In genomic region chr4:113584407-113585150, GRCh38 we compare ENCODE assay signal across 10 cellular contexts.
DNase-seq lines count a peak whose midpoint lies in the region; ATAC-seq, FAIRE-seq and TF ChIP-seq lines count a peak whose summit lies in the region.
"Had no signal": no experiment of that assay in that cellular context is flagged by ENCODE, and none has a peak within 500 bp of the region (broad histone marks: within the 10 kb centered on the region; RNA-seq: fewer than 3 reads in every experiment).

No MANE protein-coding gene starts in this region.

- CTCF ChIA-PET in activated naive CD4-positive, alpha-beta T cell treated with anti-CD3 and anti-CD28 coated beads, Interleukin-2, amount 10 ng/mL, durations not matched to agents 7 days and 5 days (lab: Charles Lee) = interaction anchor here (1.3 kb wide), 1 partner anchor 9 kb away, joined by 4 read pairs; no protein-coding TSS in a partner anchor

- H3K4me3 Mint-ChIP-seq in activated naive CD4-positive, alpha-beta T cell treated with anti-CD3 and anti-CD28 coated beads, Interleukin-2, amount 10 ng/mL, durations not matched to agents 7 days and 5 days = no peak overlapping the region
- H3K4me3 Mint-ChIP-seq: activated T-helper 17 cell treated with anti-CD3 and anti-CD28 coated beads, Interleukin-2, amount 50 U/mL, for 72 hours had no signal

- peaks cover 27% of the 10 kb centered on the region for H3F3A ChIP-seq in GM23248 (ENCODE audit: insufficient read depth)

- H3K79me2 ChIP-seq in GM23248 (ENCODE audit: insufficient read depth) = peaks cover 85% of the 10 kb centered on the region

- no peak overlapping the region for H3K9ac ChIP-seq in GM23248

- H3K4me1 Mint-ChIP-seq in activated naive CD4-positive, alpha-beta T cell treated with anti-CD3 and anti-CD28 coated beads, Interleukin-2, amount 10 ng/mL, durations not matched to agents 7 days and 5 days = peaks cover 13% of the 10 kb centered on the region

- 0 out of 2 replicates have a peak, but pooled peaks cover 5% of the 10 kb centered on the region for H4K20me1 ChIP-seq in GM23248 (ENCODE audit: insufficient read depth)

- no peaks in the 10 kb centered on the region for H3K9me2 ChIP-seq in GM23248 (ENCODE audit: insufficient read depth)

- ATAC-seq in foreskin keratinocyte (peak; percentile 50), GM21381 (IDR thresholded peaks at IDR 0.05; ENCODE audit: unreplicated experiment) (no peak)
- ATAC-seq: activated T-helper 17 cell treated with anti-CD3 and anti-CD28 coated beads, Interleukin-2, amount 50 U/mL, for 72 hours; Panc1 had no signal

- H3K9me3 ChIP-seq in GM23248 (ENCODE audit: low read depth) = no peaks in the 10 kb centered on the region

- H3K4me1 ChIP-seq in GM23248 (ENCODE audit: insufficient read depth) (peaks cover 22% of the 10 kb centered on the region; the same call in 1 of the 2 replicates), foreskin keratinocyte (no peaks in the 10 kb centered on the region)

- H3K27me3 ChIP-seq in GM23248 (replicated peaks; ENCODE audit: insufficient read depth) = no peaks in the 10 kb centered on the region
- no peaks in the 10 kb centered on the region for H3K27me3 ChIP-seq in foreskin keratinocyte

- H3K9me3 Mint-ChIP-seq in activated naive CD4-positive, alpha-beta T cell treated with anti-CD3 and anti-CD28 coated beads, Interleukin-2, amount 10 ng/mL, durations not matched to agents 7 days and 5 days = no peaks in the 10 kb centered on the region
- H3K9me3 Mint-ChIP-seq: activated T-helper 17 cell treated with anti-CD3 and anti-CD28 coated beads, Interleukin-2, amount 50 U/mL, for 72 hours had no signal

- no peak overlapping the region for H2AFZ ChIP-seq in GM23248

- in situ Hi-C loops in GM23248 (cut with MboI) = no loop called here

- 48 to 53% methylated on average over 4 of the region's 4 CpGs for WGBS in GM23248 (ENCODE audit: low coverage in 1 of 2, low lambda C conversion rate in 2 of 2, missing lambda C conversion rate in 2 of 2), 2 experiments

- H3K36me3 ChIP-seq in GM23248 (ENCODE audit: low read depth) = peaks cover 5% of the 10 kb centered on the region; the same call in 1 of the 2 replicates

- H3K27ac ChIP-seq in GM23248 (0 out of 2 replicates have a peak overlapping the region, but pooled peaks have one; percentile 13), foreskin keratinocyte (no peak overlapping the region)

- H3K4me3 ChIP-seq in GM23248 = no peak overlapping the region

- H3K36me3 Mint-ChIP-seq in activated naive CD4-positive, alpha-beta T cell treated with anti-CD3 and anti-CD28 coated beads, Interleukin-2, amount 10 ng/mL, durations not matched to agents 7 days and 5 days = peaks cover 14% of the 10 kb centered on the region

- TF ChIP-seq CTCF in foreskin keratinocyte (conservative IDR thresholded peaks at IDR 0.05) = no peak

- peak; percentile 56 for FAIRE-seq in RCC 7860 (lab: Jason Lieb, UNC)

- DNase-seq in GM23248 (peak; percentile 82), RCC 7860 (ENCODE audit: low spot score) (peak; percentile 25), foreskin keratinocyte (no peak), renal cortical epithelial cell (ENCODE audit: low read depth) (peak; percentile 32), NCI-H524 treated with DMSO at 0.1 percent for 48 hours (lab: John Stamatoyannopoulos, UW) (no peak), SKM-1 treated with dmso at 0.1 percent for 144 hours (lab: John Stamatoyannopoulos, UW; ENCODE audit: unreplicated experiment) (no peak)
- no peak for DNase-seq in activated naive CD4-positive, alpha-beta T cell treated with anti-CD3 and anti-CD28 coated beads, Interleukin-2, amount 10 ng/mL, durations not matched to agents 7 days and 5 days

- no peak overlapping the region for H3K27ac Mint-ChIP-seq in activated naive CD4-positive, alpha-beta T cell treated with anti-CD3 and anti-CD28 coated beads, Interleukin-2, amount 10 ng/mL, durations not matched to agents 7 days and 5 days
- H3K27ac Mint-ChIP-seq: activated T-helper 17 cell treated with anti-CD3 and anti-CD28 coated beads, Interleukin-2, amount 50 U/mL, for 72 hours had no signal

- no peak overlapping the region for H3K4me2 ChIP-seq in GM23248 (ENCODE audit: unreplicated experiment)

- H3K27me3 Mint-ChIP-seq in activated naive CD4-positive, alpha-beta T cell treated with anti-CD3 and anti-CD28 coated beads, Interleukin-2, amount 10 ng/mL, durations not matched to agents 7 days and 5 days = no peaks in the 10 kb centered on the region
- H3K27me3 Mint-ChIP-seq: activated T-helper 17 cell treated with anti-CD3 and anti-CD28 coated beads, Interleukin-2, amount 50 U/mL, for 72 hours had no signal

Comparison
In these comparisons a context has a peak if more than half of its experiments do, and no peak if none do; other contexts are left out.
1. DNase-seq: peak in GM23248 (single experiment), RCC 7860 (single experiment) and renal cortical epithelial cell (single experiment); none in foreskin keratinocyte (0 of 2), NCI-H524 treated with DMSO at 0.1 percent for 48 hours (single experiment), activated naive CD4-positive, alpha-beta T cell treated with anti-CD3 and anti-CD28 coated beads, Interleukin-2, amount 10 ng/mL, durations not matched to agents 7 days and 5 days (single experiment) and SKM-1 treated with dmso at 0.1 percent for 144 hours (single experiment).